Comparison of ENCODE assay signal across 9 cellular contexts in genomic region chr2:130180404-130181337, GRCh38. TPM values are rescaled to one million over a fixed set of nuclear protein-coding genes. Genes with fewer than 3 reads are reported as not detected.
A peak's percentile ranks its signal among the peaks of the same experiment; 100 is the strongest.
DNase-seq lines count a peak whose midpoint lies in the region; ATAC-seq and TF ChIP-seq lines count a peak whose summit lies in the region.
"Not testable (repeated sequence)": the region's sequence is repeated elsewhere in the genome, so short reads cannot be mapped to it uniquely, and the experiment has no call there.
"Had no signal": no experiment of that assay in that cellular context is flagged by ENCODE, and none has a peak within 500 bp of the region (broad histone marks: within the 10 kb centered on the region; RNA-seq: fewer than 3 reads in every experiment).

No MANE protein-coding gene starts in this region.

- DNase-seq in AG09309 (ENCODE audit: low read depth); HAP-1 (ENCODE audit: low spot score in 2 of 2); activated T-cell treated with anti-CD3 and anti-CD28 coated beads, Interleukin-2, amount 50 U/mL, for 72 hours; colonic mucosa; hepatocyte (ENCODE audit: low spot score); naive thymus-derived CD4-positive, alpha-beta T cell; stimulated activated naive B cell treated with anti-CD40 and anti-IgM and Interleukin-4, amounts not matched to agents 10 μg/mL and 1 μg/mL and 100 μg/mL, for 72 hours: not testable (repeated sequence)
- peak; percentile 10 for DNase-seq in OCI-M1 (lab: John Stamatoyannopoulos, UW)

- peak overlapping the region; percentile 76 to 77 for H3K9ac ChIP-seq in colonic mucosa (ENCODE audit: low read depth in 2 of 2, low read length in 2 of 2)

- H3K4me3 Mint-ChIP-seq in activated T-cell treated with anti-CD3 and anti-CD28 coated beads, Interleukin-2, amount 50 U/mL, for 72 hours, result peak overlapping the region; percentile 91 to 94
- H3K4me3 Mint-ChIP-seq in naive thymus-derived CD4-positive, alpha-beta T cell, result peak overlapping the region; percentile 87 to 94 (median 91)
- H3K4me3 Mint-ChIP-seq in stimulated activated naive B cell treated with anti-CD40 and anti-IgM and Interleukin-4, amounts not matched to agents 10 μg/mL and 1 μg/mL and 100 μg/mL, for 72 hours, result peak overlapping the region; percentile 89 to 92

- TF ChIP-seq CTCF in AG09309 (IDR thresholded peaks at IDR 0.05; ENCODE audit: control insufficient read depth, insufficient read depth, low read depth, low read length, missing control alignments); colonic mucosa (IDR thresholded peaks at IDR 0.05); hepatocyte (IDR thresholded peaks at IDR 0.05; ENCODE audit: poor library complexity): not testable (repeated sequence)

- peak overlapping the region; percentile 78 for H2AFZ ChIP-seq in hepatocyte

- not testable (repeated sequence) for H3K36me3 Mint-ChIP-seq in activated T-cell treated with anti-CD3 and anti-CD28 coated beads, Interleukin-2, amount 50 U/mL, for 72 hours (ENCODE audit: insufficient read depth in 2 of 2); naive thymus-derived CD4-positive, alpha-beta T cell
- peaks cover 14 to 30% of the 10 kb centered on the region in 2 donors for H3K36me3 Mint-ChIP-seq in stimulated activated naive B cell treated with anti-CD40 and anti-IgM and Interleukin-4, amounts not matched to agents 10 μg/mL and 1 μg/mL and 100 μg/mL, for 72 hours

- intact Hi-C loops in colonic mucosa (cut with DNase I), result loop anchor here (5.0 kb wide), 1 partner anchor 157 kb away; no protein-coding TSS in a partner anchor
- intact Hi-C loops in naive thymus-derived CD4-positive, alpha-beta T cell (cut with micrococcal nuclease), result loop anchor here (1.0 to 10.0 kb wide), 11 partner anchors 33 to 1504 kb away; partner anchors contain the start of genes CCDC74B (in 2 of the 2), IMP4 (in 2 of the 2) and FAM168B (in 1 of the 2)

- peaks cover 75% of the 10 kb centered on the region for H3K79me2 ChIP-seq in hepatocyte

- peak overlapping the region; percentile 88 for H3K27ac Mint-ChIP-seq in activated T-cell treated with anti-CD3 and anti-CD28 coated beads, Interleukin-2, amount 50 U/mL, for 72 hours
- peak overlapping the region; percentile 87 to 97 (median 95) for H3K27ac Mint-ChIP-seq in naive thymus-derived CD4-positive, alpha-beta T cell
- H3K27ac Mint-ChIP-seq in stimulated activated naive B cell treated with anti-CD40 and anti-IgM and Interleukin-4, amounts not matched to agents 10 μg/mL and 1 μg/mL and 100 μg/mL, for 72 hours, result peak overlapping the region; percentile 96

- H3K27me3 Mint-ChIP-seq in activated T-cell treated with anti-CD3 and anti-CD28 coated beads, Interleukin-2, amount 50 U/mL, for 72 hours (ENCODE audit: low read depth); naive thymus-derived CD4-positive, alpha-beta T cell; stimulated activated naive B cell treated with anti-CD40 and anti-IgM and Interleukin-4, amounts not matched to agents 10 μg/mL and 1 μg/mL and 100 μg/mL, for 72 hours: not testable (repeated sequence)

- POLR2A ChIA-PET in naive thymus-derived CD4-positive, alpha-beta T cell (lab: Charles Lee), result interaction anchor here (0.8 to 3.9 kb wide), 5 partner anchors 152 to 913 kb away, joined by 3 to 65 read pairs (median 4); partner anchors contain the start of genes FAM168B and IMP4

- H3K4me3 ChIP-seq in AG09309 (ENCODE audit: control insufficient read depth, low read depth, low read length), result peak overlapping the region; percentile 99
- H3K4me3 ChIP-seq in HAP-1, result peak overlapping the region; percentile 94
- H3K4me3 ChIP-seq in colonic mucosa, result peak overlapping the region; percentile 80
- peak overlapping the region; percentile 87 for H3K4me3 ChIP-seq in hepatocyte
- peak overlapping the region; percentile 77 for H3K4me3 ChIP-seq in naive thymus-derived CD4-positive, alpha-beta T cell (ENCODE audit: low read length)

- H3K9me2 ChIP-seq in hepatocyte (replicated peaks; ENCODE audit: insufficient read depth), result not testable (repeated sequence)

- peak overlapping the region; percentile 92 for H3K4me2 ChIP-seq in hepatocyte

- in situ Hi-C loops in HAP-1 (cut with MboI; ENCODE audit: low sequenced_read_pairs), result loop anchor here (5.0 to 25.0 kb wide), 2 partner anchors 152 to 907 kb away; partner anchors contain the start of gene FAM168B

- not testable (repeated sequence) for H3K4me1 ChIP-seq in HAP-1, colonic mucosa
- H3K4me1 ChIP-seq in hepatocyte (ENCODE audit: insufficient read depth), result peaks cover 23% of the 10 kb centered on the region
- peaks cover 8 to 18% of the 10 kb centered on the region in 2 donors for H3K4me1 ChIP-seq in naive thymus-derived CD4-positive, alpha-beta T cell (ENCODE audit: control insufficient read depth in 2 of 2, insufficient read depth in 2 of 2, low read length in 2 of 2)

- CTCF ChIA-PET in naive thymus-derived CD4-positive, alpha-beta T cell (lab: Charles Lee), result interaction anchor here (0.6 to 3.2 kb wide), 4 partner anchors 151 to 304 kb away, joined by 3 to 19 read pairs (median 4); partner anchors contain the start of gene IMP4

- H3K27me3 ChIP-seq in HAP-1 (ENCODE audit: low read depth); colonic mucosa; hepatocyte; naive thymus-derived CD4-positive, alpha-beta T cell (ENCODE audit: control insufficient read depth in 2 of 2, insufficient read depth in 2 of 2, low read length in 2 of 2): not testable (repeated sequence)

- not testable (repeated sequence) for H3K9me3 ChIP-seq in HAP-1; colonic mucosa; hepatocyte (ENCODE audit: low read depth); naive thymus-derived CD4-positive, alpha-beta T cell (ENCODE audit: control insufficient read depth in 2 of 3, low read length in 3 of 3)

- not testable (repeated sequence) for H3K36me3 ChIP-seq in HAP-1 (replicated peaks); colonic mucosa; hepatocyte (replicated peaks; ENCODE audit: insufficient read depth, low read depth); naive thymus-derived CD4-positive, alpha-beta T cell (ENCODE audit: control insufficient read depth in 2 of 3, insufficient read depth in 3 of 3, low read length in 3 of 3)

- not testable (repeated sequence) for H3K9me3 Mint-ChIP-seq in activated T-cell treated with anti-CD3 and anti-CD28 coated beads, Interleukin-2, amount 50 U/mL, for 72 hours; naive thymus-derived CD4-positive, alpha-beta T cell; stimulated activated naive B cell treated with anti-CD40 and anti-IgM and Interleukin-4, amounts not matched to agents 10 μg/mL and 1 μg/mL and 100 μg/mL, for 72 hours

- ATAC-seq in activated T-cell treated with anti-CD3 and anti-CD28 coated beads, Interleukin-2, amount 50 U/mL, for 72 hours (replicated peaks in 1 of 2); naive thymus-derived CD4-positive, alpha-beta T cell; stimulated activated naive B cell treated with anti-CD40 and anti-IgM and Interleukin-4, amounts not matched to agents 10 μg/mL and 1 μg/mL and 100 μg/mL, for 72 hours (replicated peaks): not testable (repeated sequence)

- not testable (repeated sequence) for H4K20me1 ChIP-seq in hepatocyte (ENCODE audit: insufficient read depth, poor library complexity, severe bottlenecking)

- 25% methylated on average over 39 of the region's 39 CpGs for WGBS in hepatocyte (ENCODE audit: low lambda C conversion rate, missing lambda C conversion rate)

- H3K27ac ChIP-seq in colonic mucosa, result peak overlapping the region; percentile 97
- H3K27ac ChIP-seq in hepatocyte, result peak overlapping the region; percentile 89
- peak overlapping the region; percentile 91 for H3K27ac ChIP-seq in naive thymus-derived CD4-positive, alpha-beta T cell (ENCODE audit: low read depth, low read length)

- H3K4me1 Mint-ChIP-seq in activated T-cell treated with anti-CD3 and anti-CD28 coated beads, Interleukin-2, amount 50 U/mL, for 72 hours (ENCODE audit: low read depth), result peaks cover 28% of the 10 kb centered on the region
- peaks cover 18 to 35% (median 26%) of the 10 kb centered on the region in 7 donors for H3K4me1 Mint-ChIP-seq in naive thymus-derived CD4-positive, alpha-beta T cell
- H3K4me1 Mint-ChIP-seq in stimulated activated naive B cell treated with anti-CD40 and anti-IgM and Interleukin-4, amounts not matched to agents 10 μg/mL and 1 μg/mL and 100 μg/mL, for 72 hours, result peaks cover 10 to 33% of the 10 kb centered on the region in 2 donors

RNA-seq across cellular contexts. Expression of gene SMPD4, which starts 0.7 kb away (rescaled TPM):
- total RNA-seq in activated T-cell treated with anti-CD3 and anti-CD28 coated beads, Interleukin-2, amount 50 U/mL, for 72 hours, result 10 to 100 TPM; 68.1 to 78.8 TPM
- 10 to 100 TPM; 32.4 to 73.0 TPM for total RNA-seq in colonic mucosa
- 24.7 and 28.1 TPM in 2 replicates for total RNA-seq in hepatocyte
- polyA plus RNA-seq in hepatocyte, result 43.7 and 47.9 TPM in 2 replicates
- total RNA-seq in naive thymus-derived CD4-positive, alpha-beta T cell, result 10 to 100 TPM; 52.5 to 82.9 (median 59.8) TPM
- 10 to 100 TPM; 37.0 to 53.5 TPM for polyA plus RNA-seq in naive thymus-derived CD4-positive, alpha-beta T cell

RNA-seq across cellular contexts. Expression of gene MZT2B, which starts 1.4 kb away (rescaled TPM):
- total RNA-seq in activated T-cell treated with anti-CD3 and anti-CD28 coated beads, Interleukin-2, amount 50 U/mL, for 72 hours, result 100 to 1,000 TPM; 324 to 329 TPM
- total RNA-seq in colonic mucosa (100 to 1,000 TPM; 240 to 318 TPM), hepatocyte (103 and 127 TPM in 2 replicates)
- 424 and 459 TPM in 2 replicates for polyA plus RNA-seq in hepatocyte
- total RNA-seq in naive thymus-derived CD4-positive, alpha-beta T cell, result 100 to 1,000 TPM; 180 to 323 (median 227) TPM
- polyA plus RNA-seq in naive thymus-derived CD4-positive, alpha-beta T cell, result 100 to 1,000 TPM; 206 to 233 TPM

RNA-seq across cellular contexts. Expression of gene TUBA3E, which starts 17.6 kb away (rescaled TPM):
- total RNA-seq in activated T-cell treated with anti-CD3 and anti-CD28 coated beads, Interleukin-2, amount 50 U/mL, for 72 hours, result not detected
- not detected for total RNA-seq in colonic mucosa
- total RNA-seq in hepatocyte, result 18.1 and 18.5 TPM in 2 replicates
- polyA plus RNA-seq in hepatocyte, result 31.8 and 32.0 TPM in 2 replicates
- not detected for total RNA-seq in naive thymus-derived CD4-positive, alpha-beta T cell
- polyA plus RNA-seq in naive thymus-derived CD4-positive, alpha-beta T cell, result not detected
- total RNA-seq: temporal lobe had no signal

RNA-seq across cellular contexts. Expression of gene CCDC74B, which starts 35.8 kb away (rescaled TPM):
- 1 to 10 TPM in 1 of 2 donors, under 1 TPM in 1; 0.99 to 2.2 TPM for total RNA-seq in activated T-cell treated with anti-CD3 and anti-CD28 coated beads, Interleukin-2, amount 50 U/mL, for 72 hours
- total RNA-seq in colonic mucosa (under 1 TPM; 0.35 to 0.64 TPM), hepatocyte (0.32 and 3.8 TPM in 2 replicates)
- 5.0 and 5.3 TPM in 2 replicates for polyA plus RNA-seq in hepatocyte
- total RNA-seq in naive thymus-derived CD4-positive, alpha-beta T cell, result 1 to 10 TPM in 1 of 5 experiments, under 1 TPM in 2, not detected in 2; 0.16 to 1.6 (median 0.73) TPM
- polyA plus RNA-seq in naive thymus-derived CD4-positive, alpha-beta T cell, result not detected

RNA-seq across cellular contexts. Expression of gene POTEF, which starts 51.6 kb away (rescaled TPM):
- not detected for total RNA-seq in activated T-cell treated with anti-CD3 and anti-CD28 coated beads, Interleukin-2, amount 50 U/mL, for 72 hours
- not detected for total RNA-seq in colonic mucosa
- total RNA-seq in hepatocyte, result 31.5 and 32.6 TPM in 2 replicates
- 12.9 and 14.7 TPM in 2 replicates for polyA plus RNA-seq in hepatocyte
- total RNA-seq in naive thymus-derived CD4-positive, alpha-beta T cell, result not detected
- polyA plus RNA-seq in naive thymus-derived CD4-positive, alpha-beta T cell, result under 1 TPM in 1 of 2 donors, not detected in 1; 0.06 TPM
- total RNA-seq: temporal lobe had no signal

Comparison
In these comparisons a context has a peak if more than half of its experiments do, and no peak if none do; other contexts are left out.
1. RNA of gene TUBA3E, which starts 17.6 kb away (total RNA-seq): 18.1 to 18.5 TPM in hepatocyte; not detected in colonic mucosa, not detected in activated T-cell treated with anti-CD3 and anti-CD28 coated beads, Interleukin-2, amount 50 U/mL, for 72 hours and not detected in naive thymus-derived CD4-positive, alpha-beta T cell; every median in the first group is over 10 times any median in the second.
2. Peak in every context shown above with its lines, with median percentiles within 50 percentile points of each other: H3K4me3 ChIP-seq, H3K27ac Mint-ChIP-seq, H3K4me3 Mint-ChIP-seq and H3K27ac ChIP-seq.